ENCODE assay signal across 1 cellular context in the genomic region with DNA sequence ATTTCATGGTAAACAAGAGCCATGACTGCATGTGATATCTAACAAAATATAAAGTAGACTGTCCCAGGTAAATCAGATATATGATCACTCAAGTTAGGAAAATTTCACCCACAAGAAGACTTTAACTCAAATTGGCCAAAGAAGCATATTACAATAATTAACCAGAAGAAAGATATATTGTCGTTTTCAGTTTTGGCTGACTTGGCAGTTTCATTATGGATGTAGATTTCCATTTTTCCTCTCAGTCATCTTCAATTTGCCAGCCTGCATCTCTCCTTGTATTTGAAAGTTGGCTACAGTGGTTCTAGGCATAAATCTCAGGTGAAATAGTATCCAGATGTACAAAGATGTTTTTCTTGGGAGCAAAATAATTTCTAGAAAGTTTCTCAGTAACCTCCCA.
A peak's percentile ranks its signal among the peaks of the same experiment; 100 is the strongest.
TF ChIP-seq lines count a peak whose summit lies in the region.

No MANE protein-coding gene starts in this region.

TF ChIP-seq in HepG2, 621 proteins besides CTCF, POLR2A, EP300 and RAD21 (continued from another document):
- TF ChIP-seq, protein P1, sequence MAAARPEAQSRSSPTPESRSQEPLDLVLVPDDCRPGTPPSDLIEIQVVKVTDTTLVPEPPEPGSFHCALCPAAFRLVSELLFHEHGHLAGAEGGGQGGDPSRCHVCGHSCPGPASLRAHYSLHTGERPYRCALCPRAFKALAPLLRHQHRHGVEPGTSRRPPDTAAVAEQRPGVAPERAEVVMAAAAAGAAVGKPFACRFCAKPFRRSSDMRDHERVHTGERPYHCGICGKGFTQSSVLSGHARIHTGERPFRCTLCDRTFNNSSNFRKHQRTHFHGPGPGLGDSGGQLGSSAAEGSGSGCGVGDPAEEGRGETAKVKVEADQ (CRISPR knock-in tag; IDR thresholded peaks at IDR 0.05; ENCODE audit: borderline replicate concordance), result no peak
- no peak for TF ChIP-seq ETV6 (CRISPR knock-in tag; conservative IDR thresholded peaks at IDR 0.05)
- TF ChIP-seq, protein P2, sequence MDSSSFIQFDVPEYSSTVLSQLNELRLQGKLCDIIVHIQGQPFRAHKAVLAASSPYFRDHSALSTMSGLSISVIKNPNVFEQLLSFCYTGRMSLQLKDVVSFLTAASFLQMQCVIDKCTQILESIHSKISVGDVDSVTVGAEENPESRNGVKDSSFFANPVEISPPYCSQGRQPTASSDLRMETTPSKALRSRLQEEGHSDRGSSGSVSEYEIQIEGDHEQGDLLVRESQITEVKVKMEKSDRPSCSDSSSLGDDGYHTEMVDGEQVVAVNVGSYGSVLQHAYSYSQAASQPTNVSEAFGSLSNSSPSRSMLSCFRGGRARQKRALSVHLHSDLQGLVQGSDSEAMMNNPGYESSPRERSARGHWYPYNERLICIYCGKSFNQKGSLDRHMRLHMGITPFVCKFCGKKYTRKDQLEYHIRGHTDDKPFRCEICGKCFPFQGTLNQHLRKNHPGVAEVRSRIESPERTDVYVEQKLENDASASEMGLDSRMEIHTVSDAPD (CRISPR knock-in tag; IDR thresholded peaks at IDR 0.05), result no peak
- TF ChIP-seq MAFF (IDR thresholded peaks at IDR 0.05; ENCODE audit: low read depth, low read length), result peak; percentile 96
- TF ChIP-seq TCF7L2 (IDR thresholded peaks at IDR 0.05; ENCODE audit: low read depth, low read length), result peak; percentile 24; the same call in 1 of the 2 replicates
- TF ChIP-seq ZNF317 (CRISPR knock-in tag; IDR thresholded peaks at IDR 0.05), result no peak
TF ChIP-seq in HepG2: peak in this region for 3.
